In genomic region chr12:127966331-127966730, GRCh38 we compare ENCODE assay signal across 7 cellular contexts.
"Had no signal": no experiment of that assay in that cellular context is flagged by ENCODE, and none has a peak within 500 bp of the region (broad histone marks: within the 10 kb centered on the region; RNA-seq: fewer than 3 reads in every experiment).

No MANE protein-coding gene starts in this region.

- DNase-seq: IMR-90, KBM-7, KG1 had no signal

- H3K9ac ChIP-seq: KMS-11 had no signal

- H3K4me2 ChIP-seq: KMS-11 had no signal

- H3K27ac ChIP-seq: HL-60, KMS-11 had no signal

- FAIRE-seq: HepG2, HTR-8/SVneo had no signal

- ATAC-seq: HepG2 had no signal
